ENCODE assay signal across 20 cellular contexts in genomic region chr11:32012066-32012465, GRCh38.
DNase-seq lines count a peak whose midpoint lies in the region; ATAC-seq and TF ChIP-seq lines count a peak whose summit lies in the region.
"Had no signal": no experiment of that assay in that cellular context is flagged by ENCODE, and none has a peak within 500 bp of the region (broad histone marks: within the 10 kb centered on the region; RNA-seq: fewer than 3 reads in every experiment).

No MANE protein-coding gene starts in this region.

- H3K79me2 ChIP-seq in Karpas-422 (ENCODE audit: low read length) = no peaks in the 10 kb centered on the region

- no peaks in the 10 kb centered on the region for H4K20me1 ChIP-seq in Karpas-422 (ENCODE audit: insufficient read depth, low read depth, low read length)
- H4K20me1 ChIP-seq: BLaER1 treated with 17β-estradiol and CSF1 and Interleukin-3, amounts not matched to agents 10 nM and 100 nM had no signal

- no peak for TF ChIP-seq POLR2A in stomach (IDR thresholded peaks at IDR 0.05)

- ATAC-seq in left colon = no peak
- no peak for ATAC-seq in activated CD4-positive, alpha-beta T cell treated with anti-CD3 and anti-CD28 coated beads for 36 hours
- ATAC-seq: A549; CD8-positive, alpha-beta T cell had no signal

- H3K27ac Mint-ChIP-seq in activated CD4-positive, alpha-beta T cell treated with anti-CD3 and anti-CD28 coated beads for 36 hours = no peak overlapping the region
- H3K27ac Mint-ChIP-seq: B cell; CD4-positive, alpha-beta T cell; CD8-positive, alpha-beta T cell had no signal

- POLR2A ChIA-PET in activated CD4-positive, alpha-beta T cell treated with anti-CD3 and anti-CD28 coated beads for 36 hours (lab: Charles Lee) = no interaction called here

- 70 to 76% (median 72%) methylated on average over 6 of the region's 6 CpGs for WGBS in stomach, 5 donors

- no peaks in the 10 kb centered on the region for H3K9me2 ChIP-seq in Karpas-422 (replicated peaks; ENCODE audit: insufficient read depth, low read length)

- H3K27me3 Mint-ChIP-seq in activated CD4-positive, alpha-beta T cell treated with anti-CD3 and anti-CD28 coated beads for 36 hours = peaks cover 30% of the 10 kb centered on the region

- DNase-seq in DMS 273 (lab: John Stamatoyannopoulos, UW; ENCODE audit: unreplicated experiment) (peak; percentile 74), Karpas-422 (peak; percentile 69), NCI-H1694 treated with DMSO at 0.1 percent for 48 hours (lab: John Stamatoyannopoulos, UW) (peak; percentile 47), NCI-H2171 treated with DMSO at 0.1 percent for 48 hours (lab: John Stamatoyannopoulos, UW) (peak; percentile 79), left colon (no peak), RKO (ENCODE audit: low spot score) (no peak), stomach (no peak)
- DNase-seq in activated CD4-positive, alpha-beta T cell treated with anti-CD3 and anti-CD28 coated beads for 36 hours = no peak
- DNase-seq: AML-193; Caco-2; Calu3; CD4-positive, alpha-beta T cell; CD8-positive, alpha-beta T cell; DMS79 treated with DMSO at 0.1 percent for 48 hours; GF-D8 had no signal

- no peaks in the 10 kb centered on the region for H3K9me3 Mint-ChIP-seq in activated CD4-positive, alpha-beta T cell treated with anti-CD3 and anti-CD28 coated beads for 36 hours (ENCODE audit: low read depth)
- H3K9me3 Mint-ChIP-seq: CD4-positive, alpha-beta T cell; CD8-positive, alpha-beta T cell had no signal

- no peaks in the 10 kb centered on the region for H3K4me1 Mint-ChIP-seq in activated CD4-positive, alpha-beta T cell treated with anti-CD3 and anti-CD28 coated beads for 36 hours
- H3K4me1 Mint-ChIP-seq: B cell had no signal

- no peak for TF ChIP-seq EP300 in stomach (IDR thresholded peaks at IDR 0.05)

- peaks cover 11% of the 10 kb centered on the region for H3K4me1 ChIP-seq in Karpas-422 (ENCODE audit: low read length)
- no peaks in the 10 kb centered on the region for H3K4me1 ChIP-seq in stomach
- H3K4me1 ChIP-seq: A549, Caco-2 had no signal

- H3K27ac ChIP-seq in Karpas-422 (ENCODE audit: low read length) (no peak overlapping the region), stomach (no peak overlapping the region)
- H3K27ac ChIP-seq: 22Rv1; A549; BLaER1 treated with 17β-estradiol and CSF1 and Interleukin-3, amounts not matched to agents 10 nM and 100 nM; C4-2B had no signal

- H3K4me2 ChIP-seq in Karpas-422 (ENCODE audit: low read depth, low read length, poor library complexity, severe bottlenecking) = no peak overlapping the region
- H3K4me2 ChIP-seq: A549; BLaER1 treated with 17β-estradiol and CSF1 and Interleukin-3, amounts not matched to agents 10 nM and 100 nM had no signal

- H3K9me3 ChIP-seq in Karpas-422 (ENCODE audit: low read length) (no peaks in the 10 kb centered on the region), stomach (no peaks in the 10 kb centered on the region)
- H3K9me3 ChIP-seq: A549; BLaER1 treated with 17β-estradiol and CSF1 and Interleukin-3, amounts not matched to agents 10 nM and 100 nM; Caco-2 had no signal

- H3K36me3 ChIP-seq in Karpas-422 (ENCODE audit: insufficient read depth, low read length) (no peaks in the 10 kb centered on the region), stomach (no peaks in the 10 kb centered on the region)
- H3K36me3 ChIP-seq: BLaER1 treated with 17β-estradiol and CSF1 and Interleukin-3, amounts not matched to agents 10 nM and 100 nM had no signal

- CTCF ChIA-PET in activated CD4-positive, alpha-beta T cell treated with anti-CD3 and anti-CD28 coated beads for 36 hours (lab: Charles Lee) = interaction anchor here (0.6 to 1.5 kb wide), 4 partner anchors 41 to 515 kb away, joined by 3 to 6 read pairs (median 4); no protein-coding TSS in a partner anchor

- H3K4me3 ChIP-seq in Karpas-422 (ENCODE audit: low read length) = no peak overlapping the region
- no peak overlapping the region for H3K4me3 ChIP-seq in stomach
- H3K4me3 ChIP-seq: A549; BLaER1 treated with 17β-estradiol and CSF1 and Interleukin-3, amounts not matched to agents 10 nM and 100 nM had no signal

- H3K27me3 ChIP-seq in Karpas-422 (ENCODE audit: low read length) (no peaks in the 10 kb centered on the region), stomach (peaks cover 0 to 60% (median 6%) of the 10 kb centered on the region in 3 donors)
- H3K27me3 ChIP-seq: BLaER1 treated with 17β-estradiol and CSF1 and Interleukin-3, amounts not matched to agents 10 nM and 100 nM had no signal

- no peak overlapping the region for H3K4me3 Mint-ChIP-seq in activated CD4-positive, alpha-beta T cell treated with anti-CD3 and anti-CD28 coated beads for 36 hours
- H3K4me3 Mint-ChIP-seq: B cell; CD4-positive, alpha-beta T cell; CD8-positive, alpha-beta T cell had no signal

- intact Hi-C loops in left colon (cut with DNase I, micrococcal nuclease) (no loop called here), stomach (cut with DNase I; ENCODE audit: low total_unique reads) (no loop called here)
- intact Hi-C loops in activated CD4-positive, alpha-beta T cell treated with anti-CD3 and anti-CD28 coated beads for 36 hours (cut with DNase I, micrococcal nuclease) = no loop called here

- H3K9ac ChIP-seq in Karpas-422 (ENCODE audit: low read length) = no peak overlapping the region
- H3K9ac ChIP-seq: BLaER1 treated with 17β-estradiol and CSF1 and Interleukin-3, amounts not matched to agents 10 nM and 100 nM had no signal

- TF ChIP-seq CTCF in stomach (IDR thresholded peaks at IDR 0.05) = no peak

- no peaks in the 10 kb centered on the region for H3K36me3 Mint-ChIP-seq in activated CD4-positive, alpha-beta T cell treated with anti-CD3 and anti-CD28 coated beads for 36 hours (ENCODE audit: low read depth)
- H3K36me3 Mint-ChIP-seq: CD8-positive, alpha-beta T cell had no signal

- H2AFZ ChIP-seq in Karpas-422 (ENCODE audit: low read length) = no peak overlapping the region

Comparison
In these comparisons a context has a peak if more than half of its experiments do, and no peak if none do; other contexts are left out.
1. DNase-seq: peak in DMS 273 (single experiment), Karpas-422 (single experiment), NCI-H1694 treated with DMSO at 0.1 percent for 48 hours (single experiment) and NCI-H2171 treated with DMSO at 0.1 percent for 48 hours (single experiment); none in left colon (0 of 2), RKO (single experiment), activated CD4-positive, alpha-beta T cell treated with anti-CD3 and anti-CD28 coated beads for 36 hours (single experiment) and stomach (single experiment).